ENCODE assay signal across 18 cellular contexts in genomic region chr13:73822671-73823592, GRCh38.
A peak's percentile ranks its signal among the peaks of the same experiment; 100 is the strongest.
DNase-seq lines count a peak whose midpoint lies in the region; ATAC-seq and TF ChIP-seq lines count a peak whose summit lies in the region.
"Had no signal": no experiment of that assay in that cellular context is flagged by ENCODE, and none has a peak within 500 bp of the region (broad histone marks: within the 10 kb centered on the region; RNA-seq: fewer than 3 reads in every experiment).

No MANE protein-coding gene starts in this region.

- no peak overlapping the region for H3K4me3 ChIP-seq in right lobe of liver
- H3K4me3 ChIP-seq: A549; BLaER1 treated with 17β-estradiol and CSF1 and Interleukin-3, amounts not matched to agents 10 nM and 100 nM had no signal

- H3K4me1 ChIP-seq in right lobe of liver, result peaks cover 0 to 3% (median 0%) of the 10 kb centered on the region in 4 donors
- H3K4me1 ChIP-seq: A549; BLaER1 treated with 17β-estradiol and CSF1 and Interleukin-3, amounts not matched to agents 10 nM and 100 nM had no signal

- H3K9me3 Mint-ChIP-seq in activated T-cell treated with anti-CD3 and anti-CD28 coated beads, Interleukin-2, amount 50 U/mL, for 72 hours, result no peaks in the 10 kb centered on the region
- H3K9me3 Mint-ChIP-seq in T-cell, result no peaks in the 10 kb centered on the region

- H3K36me3 ChIP-seq in right lobe of liver, result no peaks in the 10 kb centered on the region

- no peak for ATAC-seq in activated T-cell treated with anti-CD3 and anti-CD28 coated beads, Interleukin-2, amount 50 U/mL, for 72 hours (replicated peaks in 1 of 2)
- ATAC-seq in T-cell (replicated peaks in 1 of 4) (no peak), right lobe of liver (peak; percentile 46 to 70 (median 60)), HG03442 (IDR thresholded peaks at IDR 0.05; ENCODE audit: unreplicated experiment) (no peak), HG02840 (IDR thresholded peaks at IDR 0.05; ENCODE audit: low FRiP score, unreplicated experiment) (no peak)
- ATAC-seq: A549, Panc1 had no signal

- no peaks in the 10 kb centered on the region for H3K9me3 ChIP-seq in right lobe of liver
- H3K9me3 ChIP-seq: A549 had no signal

- H3K27me3 Mint-ChIP-seq in activated T-cell treated with anti-CD3 and anti-CD28 coated beads, Interleukin-2, amount 50 U/mL, for 72 hours (ENCODE audit: low read depth), result no peaks in the 10 kb centered on the region
- H3K27me3 Mint-ChIP-seq in T-cell, result no peaks in the 10 kb centered on the region

- DNase-seq in activated T-cell treated with anti-CD3 and anti-CD28 coated beads, Interleukin-2, amount 50 U/mL, for 72 hours, result no peak
- DNase-seq in activated T-cell treated with anti-CD3 and anti-CD28 coated beads, Interleukin-2, amount 50 U/mL, for 1 hour, result no peak
- DNase-seq in COLO829 (ENCODE audit: low spot score) (peak; percentile 37), T-cell (no peak), right lobe of liver (no peak), NCI-H2171 treated with DMSO at 0.1 percent for 48 hours (lab: John Stamatoyannopoulos, UW) (no peak)
- DNase-seq: COR-L47, GOT3, NCI-H1092, NCI-H146, NCI-H2081 treated with DMSO at 0.1 percent for 48 hours, NCI-H510A treated with DMSO at 0.1 percent for 48 hours had no signal

- peaks cover 25% of the 10 kb centered on the region for H3K4me1 Mint-ChIP-seq in activated T-cell treated with anti-CD3 and anti-CD28 coated beads, Interleukin-2, amount 50 U/mL, for 72 hours (ENCODE audit: low read depth)
- peaks cover 67 to 72% (median 71%) of the 10 kb centered on the region in 3 donors for H3K4me1 Mint-ChIP-seq in T-cell

- intact Hi-C loops in right lobe of liver (cut with DNase I), result no loop called here

- no peak overlapping the region for H3K4me3 Mint-ChIP-seq in activated T-cell treated with anti-CD3 and anti-CD28 coated beads, Interleukin-2, amount 50 U/mL, for 72 hours
- no peak overlapping the region for H3K4me3 Mint-ChIP-seq in T-cell

- no peak for TF ChIP-seq CTCF in right lobe of liver (IDR thresholded peaks at IDR 0.05)

- WGBS in right lobe of liver (ENCODE audit: insufficient coverage, low coverage, low lambda C conversion rate, missing lambda C conversion rate), result 83% methylated on average over 6 of the region's 6 CpGs

- H3K27me3 ChIP-seq in right lobe of liver, result no peaks in the 10 kb centered on the region
- H3K27me3 ChIP-seq: BLaER1 treated with 17β-estradiol and CSF1 and Interleukin-3, amounts not matched to agents 10 nM and 100 nM had no signal

- no peak for TF ChIP-seq POLR2A in right lobe of liver (IDR thresholded peaks at IDR 0.05)

- H3K27ac Mint-ChIP-seq in activated T-cell treated with anti-CD3 and anti-CD28 coated beads, Interleukin-2, amount 50 U/mL, for 72 hours, result peak overlapping the region; percentile 74
- H3K27ac Mint-ChIP-seq in T-cell, result peak overlapping the region; percentile 8

- no peak overlapping the region for H3K27ac ChIP-seq in right lobe of liver
- H3K27ac ChIP-seq: A549; BLaER1 treated with 17β-estradiol and CSF1 and Interleukin-3, amounts not matched to agents 10 nM and 100 nM; KMS-11 had no signal

- CTCF ChIA-PET in T-cell (lab: Charles Lee), result no interaction called here

- peaks cover 2 to 6% of the 10 kb centered on the region in 2 donors for H3K36me3 Mint-ChIP-seq in activated T-cell treated with anti-CD3 and anti-CD28 coated beads, Interleukin-2, amount 50 U/mL, for 72 hours (ENCODE audit: insufficient read depth in 2 of 2)
- peaks cover 36% of the 10 kb centered on the region for H3K36me3 Mint-ChIP-seq in T-cell

- POLR2A ChIA-PET in T-cell (lab: Charles Lee), result interaction anchor here (0.6 kb wide), 2 partner anchors 52 to 630 kb away, joined by 3 to 4 read pairs; no protein-coding TSS in a partner anchor

Comparison
In these comparisons a context has a peak if more than half of its experiments do, and no peak if none do; other contexts are left out.
1. ATAC-seq: peak in right lobe of liver (4 of 4); none in activated T-cell treated with anti-CD3 and anti-CD28 coated beads, Interleukin-2, amount 50 U/mL, for 72 hours (0 of 2), T-cell (0 of 4), HG03442 (single experiment) and HG02840 (single experiment).